Comparison of ENCODE assay signal across 9 cellular contexts in genomic region chr11:77097180-77097579, GRCh38. TPM values are rescaled to one million over a fixed set of nuclear protein-coding genes. Genes with fewer than 3 reads are reported as not detected.
"Had no signal": no experiment of that assay in that cellular context is flagged by ENCODE, and none has a peak within 500 bp of the region (broad histone marks: within the 10 kb centered on the region; RNA-seq: fewer than 3 reads in every experiment).

No MANE protein-coding gene starts in this region.

RNA-seq across cellular contexts. Expression of gene OMP, which starts 5.5 kb away (rescaled TPM):
- total RNA-seq: occipital lobe, osteocyte, pulmonary artery endothelial cell, right atrium auricular region, smooth muscle cell, vagina had no signal
- polyA plus RNA-seq: naive thymus-derived CD8-positive, alpha-beta T cell; neural cell; smooth muscle cell; thymus had no signal

RNA-seq across cellular contexts. Expression of gene MYO7A, which starts 30.9 kb away (rescaled TPM):
- total RNA-seq: osteocyte had no signal
- polyA plus RNA-seq: naive thymus-derived CD8-positive, alpha-beta T cell had no signal
